23 cellular contexts compared by ENCODE assay signal in the genomic region with DNA sequence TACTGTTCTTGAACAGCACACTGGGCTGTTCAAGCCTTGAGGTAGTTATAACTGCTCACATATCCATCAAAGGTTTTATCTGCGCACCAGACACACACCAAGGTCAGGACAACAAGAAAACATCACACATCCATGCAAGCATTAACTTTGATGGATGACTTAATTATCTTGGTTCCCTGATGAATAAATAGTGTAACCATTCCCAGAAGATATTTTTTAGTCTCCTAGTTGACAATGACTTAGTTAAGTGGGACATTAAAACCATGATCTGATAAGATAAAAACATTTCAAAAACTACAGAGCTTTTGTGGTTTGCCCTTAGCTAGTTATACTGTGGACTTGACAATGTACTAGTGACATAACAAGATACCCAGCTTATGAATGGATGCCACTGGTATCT.
"Had no signal": no experiment of that assay in that cellular context is flagged by ENCODE, and none has a peak within 500 bp of the region (broad histone marks: within the 10 kb centered on the region; RNA-seq: fewer than 3 reads in every experiment).

No MANE protein-coding gene starts in this region.

- H3K27ac ChIP-seq: PC-9, Peyer's patch, SJCRH30, SK-N-MC had no signal

- H3K9me3 ChIP-seq: MG63, SJCRH30 had no signal

- H2AFZ ChIP-seq: PC-9 had no signal

- H3K4me2 ChIP-seq: PC-9 had no signal

- ATAC-seq: HepG2, Right ventricle myocardium inferior had no signal

- DNase-seq: IMR-90, Karpas-422, KG1, MG63, NCI-H1092 treated with DMSO at 0.1 percent for 48 hours, NCI-H1436, NCI-H187, NCI-H2029, NCI-H2081 treated with DMSO at 0.1 percent for 48 hours, NCI-H2171, NCI-H226, NCI-H446, NCI-H510A, NCI-H524 treated with DMSO at 0.1 percent for 48 hours, NCI-H69, NCI-H774, Peyer's patch, SHP77 treated with DMSO at 0.1 percent for 48 hours, SJCRH30 had no signal

- H3K27me3 ChIP-seq: MG63, Peyer's patch, SJCRH30 had no signal

- H3K4me3 ChIP-seq: MG63, PC-9, Peyer's patch, SJCRH30, SK-N-MC had no signal

- H3K4me1 ChIP-seq: Peyer's patch, SJCRH30 had no signal

- H3K36me3 ChIP-seq: MG63, Peyer's patch, SJCRH30 had no signal
